Comparison of ENCODE assay signal across 10 cellular contexts in the genomic region with DNA sequence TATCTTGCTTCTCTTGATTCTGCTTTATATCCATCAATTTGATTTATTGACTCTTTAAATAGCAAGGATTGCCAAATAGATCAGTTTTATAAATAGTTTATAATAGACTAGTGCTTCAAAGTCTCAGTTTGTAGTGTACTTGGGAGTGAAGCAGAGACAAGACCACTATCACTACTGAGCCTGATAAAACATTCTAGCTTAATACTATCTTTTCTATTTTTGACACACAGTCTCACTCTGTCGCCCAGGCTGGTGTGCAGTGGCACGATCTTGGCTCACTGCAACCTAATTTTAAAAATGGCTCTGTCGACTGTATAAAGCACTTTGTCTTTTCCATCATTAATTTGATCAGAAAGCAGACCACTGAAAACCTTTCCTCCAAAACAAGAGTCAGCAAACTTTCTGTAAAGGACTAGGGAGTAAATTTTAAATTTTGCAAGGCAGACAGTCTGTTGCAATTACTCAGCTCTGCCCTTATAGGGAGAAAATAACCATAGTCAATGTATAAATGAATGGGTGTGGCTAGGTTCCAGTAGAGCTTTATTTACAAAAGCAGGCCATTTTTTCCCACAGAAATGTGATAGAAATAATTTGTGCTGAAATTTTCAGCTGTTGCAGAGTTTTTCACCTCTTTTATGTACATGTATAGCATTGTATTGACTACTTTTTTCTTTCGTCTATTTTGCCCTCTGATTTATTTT. TPM values are rescaled to one million over a fixed set of nuclear protein-coding genes. Genes with fewer than 3 reads are reported as not detected.
DNase-seq lines count a peak whose midpoint lies in the region; ATAC-seq and TF ChIP-seq lines count a peak whose summit lies in the region.
"Had no signal": no experiment of that assay in that cellular context is flagged by ENCODE, and none has a peak within 500 bp of the region (broad histone marks: within the 10 kb centered on the region; RNA-seq: fewer than 3 reads in every experiment).

No MANE protein-coding gene starts in this region.

- CTCF ChIA-PET in T-cell (lab: Charles Lee) = interaction anchor here in 1 of 2 donors (0.6 to 2.1 kb wide), 3 partner anchors 8 to 200 kb away, joined by 3 to 14 read pairs (median 4); no protein-coding TSS in a partner anchor

- peak overlapping the region in 2 of 3 donors; percentile 24 to 98 for H3K4me3 Mint-ChIP-seq in T-cell
- H3K4me3 Mint-ChIP-seq in stimulated activated naive B cell treated with anti-CD40 and anti-IgM and Interleukin-4, amounts not matched to agents 10 μg/mL and 1 μg/mL and 100 μg/mL, for 72 hours = no peak overlapping the region

- H3K4me1 Mint-ChIP-seq in T-cell = peaks cover 95 to 97% (median 96%) of the 10 kb centered on the region in 3 donors
- peaks cover 46 to 94% of the 10 kb centered on the region in 2 donors for H3K4me1 Mint-ChIP-seq in stimulated activated naive B cell treated with anti-CD40 and anti-IgM and Interleukin-4, amounts not matched to agents 10 μg/mL and 1 μg/mL and 100 μg/mL, for 72 hours

- peak overlapping the region; percentile 8 to 12 for H3K27ac Mint-ChIP-seq in T-cell
- peak overlapping the region; percentile 43 for H3K27ac Mint-ChIP-seq in stimulated activated naive B cell treated with anti-CD40 and anti-IgM and Interleukin-4, amounts not matched to agents 10 μg/mL and 1 μg/mL and 100 μg/mL, for 72 hours

- no peak for TF ChIP-seq POLR2A in gastroesophageal sphincter (IDR thresholded peaks at IDR 0.05)

- H3K27ac ChIP-seq in gastroesophageal sphincter = no peak overlapping the region

- no peaks in the 10 kb centered on the region for H3K27me3 ChIP-seq in gastroesophageal sphincter

- TF ChIP-seq CTCF in fibroblast of villous mesenchyme (IDR thresholded peaks at IDR 0.05; ENCODE audit: insufficient read depth, low read depth, low read length) (no peak), gastroesophageal sphincter (IDR thresholded peaks at IDR 0.05) (no peak)

- no peak for DNase-seq in Right ventricle myocardium inferior (ENCODE audit: missing footprints)
- no peak for DNase-seq in cardiac septum (ENCODE audit: low spot score)
- DNase-seq in T-cell = no peak
- DNase-seq in fibroblast of villous mesenchyme (ENCODE audit: low read depth) = peak; percentile 63
- DNase-seq in stimulated activated naive B cell treated with anti-CD40 and anti-IgM and Interleukin-4, amounts not matched to agents 10 μg/mL and 1 μg/mL and 100 μg/mL, for 72 hours = no peak
- no peak for DNase-seq in NCI-H345 (lab: John Stamatoyannopoulos, UW)
- DNase-seq: dermis blood vessel endothelial cell, SK-N-SH had no signal

- peaks cover 4% of the 10 kb centered on the region for H3K36me3 Mint-ChIP-seq in T-cell
- H3K36me3 Mint-ChIP-seq in stimulated activated naive B cell treated with anti-CD40 and anti-IgM and Interleukin-4, amounts not matched to agents 10 μg/mL and 1 μg/mL and 100 μg/mL, for 72 hours = peaks cover 7 to 29% of the 10 kb centered on the region in 2 donors

- WGBS in gastroesophageal sphincter (ENCODE audit: low coverage in 1 of 2), 2 donors = 16 to 50% methylated on average over 4 of the region's 4 CpGs

- intact Hi-C loops in Right ventricle myocardium inferior (cut with DNase I) (loop anchor here (5.0 kb wide), 1 partner anchor 340 kb away; no protein-coding TSS in a partner anchor), cardiac septum (cut with DNase I) (no loop called here)

- no peaks in the 10 kb centered on the region for H3K9me3 Mint-ChIP-seq in T-cell
- H3K9me3 Mint-ChIP-seq in stimulated activated naive B cell treated with anti-CD40 and anti-IgM and Interleukin-4, amounts not matched to agents 10 μg/mL and 1 μg/mL and 100 μg/mL, for 72 hours = no peaks in the 10 kb centered on the region

- POLR2A ChIA-PET in T-cell (lab: Charles Lee) = interaction anchor here in 1 of 2 donors (0.6 to 1.8 kb wide), 4 partner anchors 8 to 1390 kb away, joined by 3 to 7 read pairs (median 4); a partner anchor contains a TSS

- H3K27me3 Mint-ChIP-seq in T-cell = no peaks in the 10 kb centered on the region
- H3K27me3 Mint-ChIP-seq in stimulated activated naive B cell treated with anti-CD40 and anti-IgM and Interleukin-4, amounts not matched to agents 10 μg/mL and 1 μg/mL and 100 μg/mL, for 72 hours = no peaks in the 10 kb centered on the region

- H3K4me3 ChIP-seq in fibroblast of villous mesenchyme (ENCODE audit: low read depth, low read length) (no peak overlapping the region), gastroesophageal sphincter (no peak overlapping the region)

- no peak for TF ChIP-seq EP300 in gastroesophageal sphincter (IDR thresholded peaks at IDR 0.05)

- ATAC-seq in Right ventricle myocardium inferior (peak; percentile 74), T-cell (replicated peaks in 1 of 4) (no peak), gastroesophageal sphincter (no peak), GM21529 (IDR thresholded peaks at IDR 0.05; ENCODE audit: unreplicated experiment) (no peak)
- ATAC-seq in stimulated activated naive B cell treated with anti-CD40 and anti-IgM and Interleukin-4, amounts not matched to agents 10 μg/mL and 1 μg/mL and 100 μg/mL, for 72 hours (replicated peaks) = no peak

- no peaks in the 10 kb centered on the region for H3K9me3 ChIP-seq in gastroesophageal sphincter
- H3K9me3 ChIP-seq: SK-N-SH had no signal

- peaks cover 9 to 99% (median 35%) of the 10 kb centered on the region in 3 donors for H3K4me1 ChIP-seq in gastroesophageal sphincter

- H3K36me3 ChIP-seq in gastroesophageal sphincter = no peaks in the 10 kb centered on the region

RNA-seq across cellular contexts. Expression of a gene that starts 7.5 kb away (rescaled TPM):
- total RNA-seq in Right ventricle myocardium inferior (84.9 TPM), cardiac septum (46.0 TPM), T-cell (100 to 1,000 TPM in 2 of 5 donors, 10 to 100 TPM in 3; 54.8 to 117 (median 57.6) TPM), fibroblast of villous mesenchyme (80.5 and 123 TPM in 2 replicates), gastroesophageal sphincter (10 to 100 TPM; 51.4 to 96.5 (median 79.0) TPM)

Comparison
In these comparisons a context has a peak if more than half of its experiments do, and no peak if none do; other contexts are left out.
1. H3K4me3 Mint-ChIP-seq: peak in T-cell (2 of 3); none in stimulated activated naive B cell treated with anti-CD40 and anti-IgM and Interleukin-4, amounts not matched to agents 10 μg/mL and 1 μg/mL and 100 μg/mL, for 72 hours (0 of 2).